16 cellular contexts compared by ENCODE assay signal in genomic region chr11:131658414-131658813, GRCh38.
DNase-seq lines count a peak whose midpoint lies in the region; ATAC-seq, FAIRE-seq and TF ChIP-seq lines count a peak whose summit lies in the region.
"Had no signal": no experiment of that assay in that cellular context is flagged by ENCODE, and none has a peak within 500 bp of the region (broad histone marks: within the 10 kb centered on the region; RNA-seq: fewer than 3 reads in every experiment).

No MANE protein-coding gene starts in this region.

- no peaks in the 10 kb centered on the region for H3K36me3 ChIP-seq in BLaER1 treated with 17β-estradiol and CSF1 and Interleukin-3, amounts not matched to agents 10 nM and 100 nM
- no peaks in the 10 kb centered on the region for H3K36me3 ChIP-seq in Loucy (ENCODE audit: insufficient read depth, low read length)
- H3K36me3 ChIP-seq in astrocyte (ENCODE audit: insufficient read depth, low read length): no peaks in the 10 kb centered on the region
- H3K36me3 ChIP-seq in pancreas: no peaks in the 10 kb centered on the region

- peak overlapping the region; percentile 3 for H3K4me3 Mint-ChIP-seq in astrocyte (ENCODE audit: unreplicated experiment)
- H3K4me3 Mint-ChIP-seq in neural crest cell: peak overlapping the region; percentile 86
- H3K4me3 Mint-ChIP-seq: CD4-positive, alpha-beta memory T cell; HFFc6; IgD-negative memory B cell had no signal

- peaks cover 17 to 61% (median 58%) of the 10 kb centered on the region in 10 experiments for H3K4me1 ChIP-seq in BLaER1 treated with 17β-estradiol and CSF1 and Interleukin-3, amounts not matched to agents 10 nM and 100 nM
- peaks cover 89% of the 10 kb centered on the region for H3K4me1 ChIP-seq in Loucy (ENCODE audit: insufficient read depth, low read length, poor library complexity, severe bottlenecking)
- H3K4me1 ChIP-seq in astrocyte (ENCODE audit: insufficient read depth, low read length): peaks cover 22% of the 10 kb centered on the region
- H3K4me1 ChIP-seq in pancreas: no peaks in the 10 kb centered on the region

- WGBS in pancreas, 2 donors: 66 to 78% methylated on average over 17 of the region's 17 CpGs

- peaks cover 69 to 99% (median 80%) of the 10 kb centered on the region in 11 experiments for H3K27me3 ChIP-seq in BLaER1 treated with 17β-estradiol and CSF1 and Interleukin-3, amounts not matched to agents 10 nM and 100 nM
- H3K27me3 ChIP-seq in Loucy (ENCODE audit: insufficient read depth, low read length, poor library complexity, severe bottlenecking): no peaks in the 10 kb centered on the region
- no peaks in the 10 kb centered on the region for H3K27me3 ChIP-seq in astrocyte (ENCODE audit: insufficient read depth, low read length)
- peaks cover 0 to 5% (median 0%) of the 10 kb centered on the region in 4 donors for H3K27me3 ChIP-seq in pancreas

- intact Hi-C loops in pancreas (cut with DNase I): no loop called here

- no peak overlapping the region for H3K9ac ChIP-seq in BLaER1 treated with 17β-estradiol and CSF1 and Interleukin-3, amounts not matched to agents 10 nM and 100 nM
- H3K9ac ChIP-seq in Loucy (ENCODE audit: low read depth, low read length, poor library complexity, severe bottlenecking) (peak overlapping the region; percentile 96), astrocyte (ENCODE audit: low read length) (no peak overlapping the region)

- ATAC-seq in pancreas (no peak), GM18498 (IDR thresholded peaks at IDR 0.05; ENCODE audit: unreplicated experiment) (no peak)

- peak overlapping the region; percentile 5 to 74 (median 61); a peak in 18 of 22 replicates for H3K4me2 ChIP-seq in BLaER1 treated with 17β-estradiol and CSF1 and Interleukin-3, amounts not matched to agents 10 nM and 100 nM
- H3K4me2 ChIP-seq in Loucy (ENCODE audit: low read depth, low read length, poor library complexity, severe bottlenecking) (peak overlapping the region; percentile 83), astrocyte (ENCODE audit: low read length) (no peak overlapping the region)

- peaks cover 0 to 23% (median 10%) of the 10 kb centered on the region in 11 experiments; a peak in 11 of 22 replicates for H4K20me1 ChIP-seq in BLaER1 treated with 17β-estradiol and CSF1 and Interleukin-3, amounts not matched to agents 10 nM and 100 nM
- H4K20me1 ChIP-seq in Loucy (ENCODE audit: insufficient read depth, low read length, poor library complexity, severe bottlenecking) (no peaks in the 10 kb centered on the region), astrocyte (ENCODE audit: insufficient read depth, low read length) (no peaks in the 10 kb centered on the region)

- H3K27ac Mint-ChIP-seq in astrocyte (ENCODE audit: unreplicated experiment): peak overlapping the region; percentile 64
- no peak overlapping the region for H3K27ac Mint-ChIP-seq in neural crest cell (ENCODE audit: unreplicated experiment)
- H3K27ac Mint-ChIP-seq: CD4-positive, alpha-beta memory T cell; HFFc6; IgD-negative memory B cell had no signal

- DNase-seq in astrocyte (ENCODE audit: low read depth): peak; percentile 39
- no peak for DNase-seq in neural crest cell (ENCODE audit: low read depth, low spot score)
- DNase-seq in pancreas: no peak
- DNase-seq in NCI-H2081 treated with DMSO at 0.1 percent for 48 hours (lab: John Stamatoyannopoulos, UW): no peak
- DNase-seq: ACHN; CD4-positive, alpha-beta memory T cell; COR-L47; DMS153; HCEC 1CT; HFFc6 had no signal

- no peak overlapping the region for H3K4me3 ChIP-seq in BLaER1 treated with 17β-estradiol and CSF1 and Interleukin-3, amounts not matched to agents 10 nM and 100 nM
- H3K4me3 ChIP-seq in Loucy (ENCODE audit: low read length, poor library complexity, severe bottlenecking) (peak overlapping the region; percentile 75), astrocyte (ENCODE audit: insufficient read depth, low read depth, low read length) (no peak overlapping the region), pancreas (no peak overlapping the region)

- H2AFZ ChIP-seq in Loucy (ENCODE audit: low read length) (no peak overlapping the region), astrocyte (ENCODE audit: low read depth, low read length) (no peak overlapping the region)

- no peaks in the 10 kb centered on the region for H3K9me3 ChIP-seq in BLaER1 treated with 17β-estradiol and CSF1 and Interleukin-3, amounts not matched to agents 10 nM and 100 nM (replicated peaks in 1 of 11)
- H3K9me3 ChIP-seq in Loucy (ENCODE audit: insufficient read depth, low read depth, low read length) (no peaks in the 10 kb centered on the region), astrocyte (ENCODE audit: insufficient read depth, low read depth, low read length) (no peaks in the 10 kb centered on the region), pancreas (no peaks in the 10 kb centered on the region)

- no peaks in the 10 kb centered on the region for H3K9me3 Mint-ChIP-seq in astrocyte (ENCODE audit: unreplicated experiment)
- H3K9me3 Mint-ChIP-seq in neural crest cell: no peaks in the 10 kb centered on the region
- H3K9me3 Mint-ChIP-seq: HFFc6, IgD-negative memory B cell had no signal

- no peak overlapping the region for H3K27ac ChIP-seq in BLaER1 treated with 17β-estradiol and CSF1 and Interleukin-3, amounts not matched to agents 10 nM and 100 nM
- H3K27ac ChIP-seq in astrocyte (ENCODE audit: low read depth, low read length) (no peak overlapping the region), pancreas (no peak overlapping the region)
- H3K27ac ChIP-seq: C4-2B had no signal

- H3K36me3 Mint-ChIP-seq in astrocyte (ENCODE audit: low read depth, unreplicated experiment) (peaks cover 3% of the 10 kb centered on the region), neural crest cell (ENCODE audit: low read depth) (no peaks in the 10 kb centered on the region)
- H3K36me3 Mint-ChIP-seq: CD4-positive, alpha-beta memory T cell had no signal

- H3K9me2 ChIP-seq in Loucy (replicated peaks; ENCODE audit: low read depth, low read length): no peaks in the 10 kb centered on the region

- H3K4me1 Mint-ChIP-seq in astrocyte (ENCODE audit: low read depth, unreplicated experiment): peaks cover 67% of the 10 kb centered on the region
- H3K4me1 Mint-ChIP-seq in neural crest cell: peaks cover 91% of the 10 kb centered on the region
- H3K4me1 Mint-ChIP-seq: CD4-positive, alpha-beta memory T cell; IgD-negative memory B cell had no signal

- H3K79me2 ChIP-seq in Loucy (ENCODE audit: insufficient read depth, low read length): peaks cover 69% of the 10 kb centered on the region
- H3K79me2 ChIP-seq in astrocyte (ENCODE audit: insufficient read depth, low read length): no peaks in the 10 kb centered on the region

- no peak for FAIRE-seq in astrocyte (lab: Jason Lieb, UNC)
- no peak for FAIRE-seq in pancreas (lab: Jason Lieb, UNC)
- FAIRE-seq: D721Med had no signal

- TF ChIP-seq CTCF in Loucy (conservative IDR thresholded peaks at IDR 0.05; ENCODE audit: low read length): no peak
- TF ChIP-seq CTCF in astrocyte (IDR thresholded peaks at IDR 0.05; ENCODE audit: insufficient read depth, low read depth, low read length): no peak
- TF ChIP-seq CTCF in neural crest cell (conservative IDR thresholded peaks at IDR 0.05): no peak
- TF ChIP-seq CTCF in pancreas (IDR thresholded peaks at IDR 0.05): no peak

- peaks cover 9% of the 10 kb centered on the region for H3K27me3 Mint-ChIP-seq in astrocyte (ENCODE audit: low read depth, unreplicated experiment)
- H3K27me3 Mint-ChIP-seq in neural crest cell (ENCODE audit: low read depth): no peaks in the 10 kb centered on the region
- H3K27me3 Mint-ChIP-seq: CD4-positive, alpha-beta memory T cell had no signal

- peaks cover 13% of the 10 kb centered on the region; the same call in 1 of the 2 replicates for H3F3A ChIP-seq in Loucy (ENCODE audit: low read depth)
